17 cellular contexts compared by ENCODE assay signal in genomic region chr7:130954918-130955559, GRCh38.
A peak's percentile ranks its signal among the peaks of the same experiment; 100 is the strongest.
DNase-seq lines count a peak whose midpoint lies in the region; ATAC-seq and TF ChIP-seq lines count a peak whose summit lies in the region.
"Had no signal": no experiment of that assay in that cellular context is flagged by ENCODE, and none has a peak within 500 bp of the region (broad histone marks: within the 10 kb centered on the region; RNA-seq: fewer than 3 reads in every experiment).

No MANE protein-coding gene starts in this region.

- in situ Hi-C loops in GM18951 (cut with MboI; ENCODE audit: low sequenced_read_pairs, unreplicated experiment), result no loop called here

- ATAC-seq in activated CD8-positive, alpha-beta T cell treated with anti-CD3 and anti-CD28 coated beads, Interleukin-2, amount 10 ng/mL, durations not matched to agents 7 days and 5 days, result no peak
- ATAC-seq in sciatic nerve, result peak; percentile 7
- ATAC-seq in HG03095 (IDR thresholded peaks at IDR 0.05; ENCODE audit: unreplicated experiment), result no peak
- ATAC-seq in left ventricle myocardium superior, result no peak
- ATAC-seq in HG02981 (IDR thresholded peaks at IDR 0.05; ENCODE audit: unreplicated experiment), result no peak

- H3K9me3 Mint-ChIP-seq in activated CD4-positive, alpha-beta T cell treated with anti-CD3 and anti-CD28 coated beads, Interleukin-2, amount 10 ng/mL, durations not matched to agents 7 days and 5 days, result no peaks in the 10 kb centered on the region
- no peaks in the 10 kb centered on the region for H3K9me3 Mint-ChIP-seq in activated CD8-positive, alpha-beta T cell treated with anti-CD3 and anti-CD28 coated beads, Interleukin-2, amount 10 ng/mL, durations not matched to agents 7 days and 5 days (ENCODE audit: insufficient read depth)

- peak overlapping the region; percentile 92 for H3K27ac Mint-ChIP-seq in activated CD4-positive, alpha-beta T cell treated with anti-CD3 and anti-CD28 coated beads, Interleukin-2, amount 10 ng/mL, durations not matched to agents 7 days and 5 days
- H3K27ac Mint-ChIP-seq in activated CD8-positive, alpha-beta T cell treated with anti-CD3 and anti-CD28 coated beads, Interleukin-2, amount 10 ng/mL, durations not matched to agents 7 days and 5 days, result peak overlapping the region; percentile 58

- peaks cover 67% of the 10 kb centered on the region for H3K36me3 Mint-ChIP-seq in activated CD4-positive, alpha-beta T cell treated with anti-CD3 and anti-CD28 coated beads, Interleukin-2, amount 10 ng/mL, durations not matched to agents 7 days and 5 days (ENCODE audit: low read depth)
- H3K36me3 Mint-ChIP-seq in activated CD8-positive, alpha-beta T cell treated with anti-CD3 and anti-CD28 coated beads, Interleukin-2, amount 10 ng/mL, durations not matched to agents 7 days and 5 days (ENCODE audit: low read depth), result peaks cover 66% of the 10 kb centered on the region

- intact Hi-C loops in sciatic nerve (cut with DNase I) (no loop called here), left ventricle myocardium superior (cut with micrococcal nuclease) (no loop called here)

- CTCF ChIA-PET in activated CD4-positive, alpha-beta T cell treated with anti-CD3 and anti-CD28 coated beads, Interleukin-2, amount 10 ng/mL, durations not matched to agents 7 days and 5 days (lab: Charles Lee), result interaction anchor here (0.7 to 2.8 kb wide), 7 partner anchors 9 to 85 kb away, joined by 3 to 11 read pairs (median 5); no protein-coding TSS in a partner anchor
- CTCF ChIA-PET in activated CD8-positive, alpha-beta T cell treated with anti-CD3 and anti-CD28 coated beads, Interleukin-2, amount 10 ng/mL, durations not matched to agents 7 days and 5 days (lab: Charles Lee), result interaction anchor here (1.4 to 3.8 kb wide), 4 partner anchors 8 to 85 kb away, joined by 4 to 28 read pairs (median 16); no protein-coding TSS in a partner anchor

- no peak for DNase-seq in activated CD4-positive, alpha-beta T cell treated with anti-CD3 and anti-CD28 coated beads, Interleukin-2, amount 10 ng/mL, durations not matched to agents 7 days and 5 days
- no peak for DNase-seq in activated CD4-positive, alpha-beta T cell treated with anti-CD3 and anti-CD28 coated beads, Interleukin-2, amount 50 U/mL, for 4 hours
- no peak for DNase-seq in activated CD8-positive, alpha-beta T cell treated with anti-CD3 and anti-CD28 coated beads, Interleukin-2, amount 10 ng/mL, durations not matched to agents 7 days and 5 days
- DNase-seq in sciatic nerve (ENCODE audit: low spot score) (no peak), left ventricle myocardium superior (no peak)
- DNase-seq: activated CD4-positive, CD25-positive, alpha-beta regulatory T cell treated with anti-CD3 and anti-CD28 coated beads, Interleukin-2, amount 50 U/mL, for 72 hours; activated effector memory CD4-positive, alpha-beta T cell treated with anti-CD3 and anti-CD28 coated beads, Interleukin-2, amount 50 U/mL, for 16 hours; COR-L47; effector CD4-positive, alpha-beta T cell; GDM1; NCI-H2029; NCI-H748 treated with DMSO at 0.1 percent for 48 hours; RPMI8226; stimulated activated CD4-positive, alpha-beta T cell treated with anti-CD3 and anti-CD28 coated beads, Interleukin-15, amount 100 ng/mL, for 24 hours had no signal

- peaks cover 63% of the 10 kb centered on the region for H3K4me1 Mint-ChIP-seq in activated CD4-positive, alpha-beta T cell treated with anti-CD3 and anti-CD28 coated beads, Interleukin-2, amount 10 ng/mL, durations not matched to agents 7 days and 5 days
- H3K4me1 Mint-ChIP-seq in activated CD8-positive, alpha-beta T cell treated with anti-CD3 and anti-CD28 coated beads, Interleukin-2, amount 10 ng/mL, durations not matched to agents 7 days and 5 days (ENCODE audit: low read depth), result peaks cover 60% of the 10 kb centered on the region

- TF ChIP-seq POLR2A in GM18951 (IDR thresholded peaks at IDR 0.05; ENCODE audit: extremely low read depth, insufficient read depth, insufficient read length), result peak; percentile 12

- H3K27me3 Mint-ChIP-seq in activated CD4-positive, alpha-beta T cell treated with anti-CD3 and anti-CD28 coated beads, Interleukin-2, amount 10 ng/mL, durations not matched to agents 7 days and 5 days, result no peaks in the 10 kb centered on the region
- H3K27me3 Mint-ChIP-seq in activated CD8-positive, alpha-beta T cell treated with anti-CD3 and anti-CD28 coated beads, Interleukin-2, amount 10 ng/mL, durations not matched to agents 7 days and 5 days (ENCODE audit: low read depth), result no peaks in the 10 kb centered on the region

- POLR2A ChIA-PET in activated CD4-positive, alpha-beta T cell treated with anti-CD3 and anti-CD28 coated beads, Interleukin-2, amount 10 ng/mL, durations not matched to agents 7 days and 5 days (lab: Charles Lee), result no interaction called here
- POLR2A ChIA-PET in activated CD8-positive, alpha-beta T cell treated with anti-CD3 and anti-CD28 coated beads, Interleukin-2, amount 10 ng/mL, durations not matched to agents 7 days and 5 days (lab: Charles Lee), result interaction anchor here (0.7 to 7.7 kb wide), 8 partner anchors 8 to 42 kb away, joined by 3 to 105 read pairs (median 4); no protein-coding TSS in a partner anchor

- peak overlapping the region; percentile 92 for H3K4me3 Mint-ChIP-seq in activated CD4-positive, alpha-beta T cell treated with anti-CD3 and anti-CD28 coated beads, Interleukin-2, amount 10 ng/mL, durations not matched to agents 7 days and 5 days
- peak overlapping the region; percentile 49 for H3K4me3 Mint-ChIP-seq in activated CD8-positive, alpha-beta T cell treated with anti-CD3 and anti-CD28 coated beads, Interleukin-2, amount 10 ng/mL, durations not matched to agents 7 days and 5 days
